1 cellular context compared by ENCODE assay signal in genomic region chr5:33435893-33436490, GRCh38.
TF ChIP-seq lines count a peak whose summit lies in the region.

No MANE protein-coding gene starts in this region.

TF ChIP-seq in GM12878, 131 proteins besides CTCF, POLR2A, EP300 and RAD21 (continued from another document):
- TF ChIP-seq MLLT1 (IDR thresholded peaks at IDR 0.05), result peak; percentile 39; the same call in 1 of the 2 replicates
